8 cellular contexts compared by ENCODE assay signal in genomic region chr10:84138478-84139125, GRCh38. TPM values are rescaled to one million over a fixed set of nuclear protein-coding genes. Genes with fewer than 3 reads are reported as not detected.
DNase-seq lines count a peak whose midpoint lies in the region; ATAC-seq and TF ChIP-seq lines count a peak whose summit lies in the region.

No MANE protein-coding gene starts in this region.

- no peak overlapping the region for H4K5ac ChIP-seq in mesendoderm (ENCODE audit: low read length)

- TF ChIP-seq CTCF in AG10803 (conservative IDR thresholded peaks at IDR 0.05; ENCODE audit: low read length) = no peak
- no peak for TF ChIP-seq CTCF in HCT116 (IDR thresholded peaks at IDR 0.05 in 2 of 3, conservative IDR thresholded peaks at IDR 0.05 in 1 of 3; ENCODE audit: borderline replicate concordance in 1 of 3, insufficient read depth in 1 of 3, low read depth in 2 of 3, low read length in 2 of 3)
- TF ChIP-seq CTCF in WERI-Rb-1 (IDR thresholded peaks at IDR 0.05; ENCODE audit: low read depth, low read length) = no peak

- RAD21 ChIA-PET in HCT116 (lab: Charles Lee; ENCODE audit: low non-redundant PET in 1 of 2, low total read pairs in 2 of 2, uncharacterized antibody in 2 of 2, unreplicated experiment in 2 of 2) = no interaction called here

- H3K4me1 ChIP-seq in HCT116 (ENCODE audit: control insufficient read depth in 1 of 2, insufficient read depth in 2 of 2, low read length in 2 of 2) (peaks cover 4 to 19% of the 10 kb centered on the region in 2 experiments; a peak in 2 of 4 replicates), mesendoderm (ENCODE audit: control insufficient read depth, low read depth, low read length) (peaks cover 2% of the 10 kb centered on the region)

- DNase-seq in AG10803 (ENCODE audit: low read depth) (no peak), HCT116 (ENCODE audit: low read depth, low spot score) (no peak), WERI-Rb-1 (no peak), caudate nucleus (lab: John Stamatoyannopoulos, UW) (peak in 2 of 61 donors; percentile 22 to 40), mesendoderm (no peak), hippocampal formation (lab: John Stamatoyannopoulos, UW) (no peak)
- peak; percentile 34 to 80 for DNase-seq in stimulated activated effector memory CD8-positive, alpha-beta T cell treated with anti-CD3 and anti-CD28 coated beads, Interleukin-12 subunit alpha, Interleukin-12 subunit beta, amount 100 ng/mL, for 72 hours (ENCODE audit: low spot score in 2 of 2)

- H3K4ac ChIP-seq in mesendoderm (ENCODE audit: low read depth, low read length) = no peak overlapping the region

- peak overlapping the region; percentile 98 for H2AFZ ChIP-seq in HCT116 (ENCODE audit: low read depth, low read length, poor library complexity, severe bottlenecking)

- peaks cover 12% of the 10 kb centered on the region for H3K79me1 ChIP-seq in mesendoderm (ENCODE audit: low read length)

- intact Hi-C loops in HCT116 (cut with micrococcal nuclease) = no loop called here

- no peak for ATAC-seq in HCT116
- peak; percentile 78 for ATAC-seq in stimulated activated effector memory CD8-positive, alpha-beta T cell treated with anti-CD3 and anti-CD28 coated beads, Interleukin-12 subunit alpha, Interleukin-12 subunit beta, amount 100 ng/mL, for 72 hours
- ATAC-seq in HG03342 (IDR thresholded peaks at IDR 0.05; ENCODE audit: unreplicated experiment) = no peak

- CTCF ChIA-PET in HCT116 (lab: Charles Lee) = interaction anchor here (0.8 to 2.7 kb wide), 6 partner anchors 10 to 410 kb away, joined by 3 to 24 read pairs (median 3); no protein-coding TSS in a partner anchor

- H3K79me2 ChIP-seq in HCT116 (ENCODE audit: insufficient read depth, low read length) = peaks cover 40% of the 10 kb centered on the region
- peaks cover 17% of the 10 kb centered on the region for H3K79me2 ChIP-seq in mesendoderm (ENCODE audit: control insufficient read depth, insufficient read depth, low read length)

- no peaks in the 10 kb centered on the region for H3K9me2 ChIP-seq in HCT116 (ENCODE audit: insufficient read depth)

- TF ChIP-seq RAD21 in HCT116 (IDR thresholded peaks at IDR 0.05; ENCODE audit: low read depth) = no peak

- H4K20me1 ChIP-seq in HCT116 (ENCODE audit: insufficient read depth) = no peaks in the 10 kb centered on the region

- peaks cover 56% of the 10 kb centered on the region for H3K36me3 Mint-ChIP-seq in stimulated activated effector memory CD8-positive, alpha-beta T cell treated with anti-CD3 and anti-CD28 coated beads, Interleukin-12 subunit alpha, Interleukin-12 subunit beta, amount 100 ng/mL, for 72 hours

- H3K18ac ChIP-seq in mesendoderm (ENCODE audit: low read length) = no peak overlapping the region

- no peak for TF ChIP-seq POLR2A in HCT116 (IDR thresholded peaks at IDR 0.05; ENCODE audit: borderline replicate concordance, extremely low read depth, insufficient read depth, insufficient read length)

- POLR2A ChIA-PET in HCT116 (lab: Charles Lee) = interaction anchor here (1.3 kb wide), 1 partner anchor 16 kb away, joined by 3 read pairs; no protein-coding TSS in a partner anchor

- no peak overlapping the region for H2BK15ac ChIP-seq in mesendoderm (replicated peaks; ENCODE audit: low read depth)

- H3K27ac Mint-ChIP-seq in stimulated activated effector memory CD8-positive, alpha-beta T cell treated with anti-CD3 and anti-CD28 coated beads, Interleukin-12 subunit alpha, Interleukin-12 subunit beta, amount 100 ng/mL, for 72 hours = peak overlapping the region; percentile 97

- H3K4me1 Mint-ChIP-seq in stimulated activated effector memory CD8-positive, alpha-beta T cell treated with anti-CD3 and anti-CD28 coated beads, Interleukin-12 subunit alpha, Interleukin-12 subunit beta, amount 100 ng/mL, for 72 hours = peaks cover 27% of the 10 kb centered on the region

- no CpG with 5 or more reads among the region's 20 CpGs for WGBS in mesendoderm (ENCODE audit: extremely low coverage, insufficient coverage, low lambda C conversion rate)

- peak overlapping the region; percentile 60 for H3K4me3 ChIP-seq in AG10803 (ENCODE audit: low read length)
- H3K4me3 ChIP-seq in HCT116 (replicated peaks in 1 of 2; ENCODE audit: low read depth in 1 of 2, low read length in 2 of 2) = peak overlapping the region; percentile 37 to 95
- peak overlapping the region; percentile 73 for H3K4me3 ChIP-seq in WERI-Rb-1 (ENCODE audit: low read depth, low read length)
- H3K4me3 ChIP-seq in mesendoderm (ENCODE audit: low read length) = no peak overlapping the region

- H3K4me2 ChIP-seq in HCT116 (ENCODE audit: low read length) = peak overlapping the region; percentile 75
- H3K4me2 ChIP-seq in mesendoderm (ENCODE audit: low read length) = no peak overlapping the region

- H3K56ac ChIP-seq in mesendoderm (ENCODE audit: low read length) = peak overlapping the region; percentile 59

- no peak overlapping the region for H2BK120ac ChIP-seq in mesendoderm (ENCODE audit: low read depth, low read length)

- H3K36me3 ChIP-seq in HCT116 (ENCODE audit: control insufficient read depth in 1 of 2, insufficient read depth in 2 of 2, low read length in 2 of 2) = peaks cover 17 to 18% of the 10 kb centered on the region in 2 experiments
- peaks cover 23% of the 10 kb centered on the region for H3K36me3 ChIP-seq in WERI-Rb-1
- H3K36me3 ChIP-seq in mesendoderm (ENCODE audit: control insufficient read depth, insufficient read depth, low read length) = no peaks in the 10 kb centered on the region

- H3K9me3 ChIP-seq in HCT116 (ENCODE audit: control insufficient read depth in 1 of 2, insufficient read depth in 1 of 2, low read depth in 1 of 2, low read length in 2 of 2) = no peaks in the 10 kb centered on the region
- H3K9me3 ChIP-seq in WERI-Rb-1 (ENCODE audit: severe bottlenecking) = no peaks in the 10 kb centered on the region

- H2AK5ac ChIP-seq in mesendoderm (ENCODE audit: low read length) = no peak overlapping the region

- no peak overlapping the region for H2BK5ac ChIP-seq in mesendoderm (ENCODE audit: low read length)

- H3K27ac ChIP-seq in HCT116 (ENCODE audit: low read depth, low read length) (peak overlapping the region; percentile 20; the same call in 1 of the 2 replicates), WERI-Rb-1 (peak overlapping the region; percentile 69), caudate nucleus (ENCODE audit: low read depth, low read length) (peak overlapping the region; percentile 84), mesendoderm (ENCODE audit: low read depth, low read length) (no peak overlapping the region)

- H3K23ac ChIP-seq in mesendoderm (ENCODE audit: low read length) = no peak overlapping the region

- BruUV-seq in HCT116 (replicated peaks; lab: Mats Ljungman, UMichigan) = TSS peak; percentile 99

- no peaks in the 10 kb centered on the region for H3K9me3 Mint-ChIP-seq in stimulated activated effector memory CD8-positive, alpha-beta T cell treated with anti-CD3 and anti-CD28 coated beads, Interleukin-12 subunit alpha, Interleukin-12 subunit beta, amount 100 ng/mL, for 72 hours

- H3K9ac ChIP-seq in HCT116 (ENCODE audit: low read length) (peak overlapping the region; percentile 60), mesendoderm (ENCODE audit: low read length) (no peak overlapping the region)

- H3K4me3 Mint-ChIP-seq in stimulated activated effector memory CD8-positive, alpha-beta T cell treated with anti-CD3 and anti-CD28 coated beads, Interleukin-12 subunit alpha, Interleukin-12 subunit beta, amount 100 ng/mL, for 72 hours = peak overlapping the region; percentile 87

- H4K8ac ChIP-seq in mesendoderm (ENCODE audit: low read depth, low read length) = no peak overlapping the region

- no peaks in the 10 kb centered on the region for H3K27me3 ChIP-seq in HCT116 (ENCODE audit: insufficient read depth, low read length)
- no peaks in the 10 kb centered on the region for H3K27me3 ChIP-seq in WERI-Rb-1 (ENCODE audit: insufficient read depth, low read depth, severe bottlenecking)
- no peaks in the 10 kb centered on the region for H3K27me3 ChIP-seq in mesendoderm (ENCODE audit: insufficient read depth, low read length, poor library complexity)

TF ChIP-seq in HCT116, 20 proteins besides CTCF, POLR2A, EP300 and RAD21 (continues in another document):
- TF ChIP-seq REST (IDR thresholded peaks at IDR 0.05; ENCODE audit: low read depth) (no peak), ATF3 (IDR thresholded peaks at IDR 0.05) (no peak), YY1 (IDR thresholded peaks at IDR 0.05; ENCODE audit: extremely low read depth, insufficient replicate concordance, low read depth, low read length) (no peak)

RNA-seq across cellular contexts. Expression of gene GHITM, which starts 0.7 kb away (rescaled TPM):
- 156 TPM for total RNA-seq in HCT116 (2021; ENCODE audit: unreplicated experiment)
- 137 and 150 TPM in 2 replicates for polyA plus RNA-seq in HCT116 (2012)
- polyA plus RNA-seq in mesendoderm (2013, experiment 1 of 2) = 77.3 TPM
- polyA plus RNA-seq in mesendoderm (2013, experiment 2 of 2) = 76.6 TPM

RNA-seq across cellular contexts. Expression of gene GPR15LG, which starts 35.0 kb away (rescaled TPM):
- not detected for total RNA-seq in HCT116 (2021; ENCODE audit: unreplicated experiment)
- polyA plus RNA-seq in HCT116 (2012) = 0.29 TPM in 1 of 2 replicates, not detected in the other
- polyA plus RNA-seq in mesendoderm (2013, experiment 1 of 2) = not detected
- not detected for polyA plus RNA-seq in mesendoderm (2013, experiment 2 of 2)

RNA-seq across cellular contexts. Expression of gene CDHR1, which starts 55.7 kb away (rescaled TPM):
- total RNA-seq in HCT116 (2021; ENCODE audit: unreplicated experiment) = not detected
- not detected in 2 replicates for polyA plus RNA-seq in HCT116 (2012)
- polyA plus RNA-seq in mesendoderm (2013, experiment 1 of 2) = 6.2 TPM
- polyA plus RNA-seq in mesendoderm (2013, experiment 2 of 2) = 5.9 TPM

Comparison
In these comparisons a context has a peak if more than half of its experiments do, and no peak if none do; other contexts are left out.
1. DNase-seq: peak in stimulated activated effector memory CD8-positive, alpha-beta T cell treated with anti-CD3 and anti-CD28 coated beads, Interleukin-12 subunit alpha, Interleukin-12 subunit beta, amount 100 ng/mL, for 72 hours (2 of 2); none in AG10803 (single experiment), HCT116 (single experiment), WERI-Rb-1 (single experiment), mesendoderm (single experiment) and hippocampal formation (0 of 2).